Comparison of ENCODE assay signal across 8 cellular contexts in the genomic region with DNA sequence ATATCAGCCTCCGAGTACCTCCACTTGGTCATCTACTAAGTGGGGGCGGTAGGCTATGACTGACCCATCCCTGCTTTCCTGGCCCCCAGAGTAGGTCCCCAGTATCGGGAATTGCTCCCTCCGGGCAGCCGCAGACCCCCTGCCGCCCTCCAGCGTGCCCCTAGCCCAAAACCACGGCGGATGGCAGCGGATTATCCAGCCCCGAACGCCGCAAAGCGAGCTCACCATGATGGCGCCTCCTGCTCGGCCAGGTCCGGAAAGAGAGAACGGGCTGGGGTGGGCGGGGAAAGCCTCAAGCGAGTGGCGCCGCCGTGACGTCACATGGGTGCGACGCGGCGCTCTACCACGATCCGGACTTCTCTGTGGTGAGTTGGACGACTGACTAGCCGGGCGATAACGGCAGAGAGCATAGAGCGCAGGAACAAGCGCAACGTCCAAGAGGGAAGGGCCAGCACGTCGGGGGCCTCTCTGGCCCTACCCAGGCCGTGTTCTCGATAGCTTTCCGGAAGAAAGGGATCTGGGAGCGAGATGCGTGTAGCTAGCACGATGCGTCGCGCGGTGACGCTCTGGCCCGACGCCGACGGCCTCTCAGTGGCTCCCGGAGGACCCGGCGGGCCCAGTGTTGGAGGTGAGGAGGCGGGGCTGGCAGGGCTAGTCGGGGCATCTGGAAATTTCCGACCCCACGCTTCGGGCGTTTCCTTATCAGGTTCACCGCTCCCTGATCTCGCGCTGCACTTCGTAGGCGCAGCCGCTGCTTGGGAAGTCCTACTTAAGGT. TPM values are rescaled to one million over a fixed set of nuclear protein-coding genes. Genes with fewer than 3 reads are reported as not detected.
A peak's percentile ranks its signal among the peaks of the same experiment; 100 is the strongest.
DNase-seq lines count a peak whose midpoint lies in the region; ATAC-seq and TF ChIP-seq lines count a peak whose summit lies in the region.

A gene (minus strand): TSS at position 263 of the 776 bp plus-strand sequence. CDS start 35 bp downstream, at position 228.
A gene with protein sequence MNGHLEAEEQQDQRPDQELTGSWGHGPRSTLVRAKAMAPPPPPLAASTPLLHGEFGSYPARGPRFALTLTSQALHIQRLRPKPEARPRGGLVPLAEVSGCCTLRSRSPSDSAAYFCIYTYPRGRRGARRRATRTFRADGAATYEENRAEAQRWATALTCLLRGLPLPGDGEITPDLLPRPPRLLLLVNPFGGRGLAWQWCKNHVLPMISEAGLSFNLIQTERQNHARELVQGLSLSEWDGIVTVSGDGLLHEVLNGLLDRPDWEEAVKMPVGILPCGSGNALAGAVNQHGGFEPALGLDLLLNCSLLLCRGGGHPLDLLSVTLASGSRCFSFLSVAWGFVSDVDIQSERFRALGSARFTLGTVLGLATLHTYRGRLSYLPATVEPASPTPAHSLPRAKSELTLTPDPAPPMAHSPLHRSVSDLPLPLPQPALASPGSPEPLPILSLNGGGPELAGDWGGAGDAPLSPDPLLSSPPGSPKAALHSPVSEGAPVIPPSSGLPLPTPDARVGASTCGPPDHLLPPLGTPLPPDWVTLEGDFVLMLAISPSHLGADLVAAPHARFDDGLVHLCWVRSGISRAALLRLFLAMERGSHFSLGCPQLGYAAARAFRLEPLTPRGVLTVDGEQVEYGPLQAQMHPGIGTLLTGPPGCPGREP (plus strand): TSS at position 591 of the 776 bp plus-strand sequence. CDS start 1,009 bp downstream, outside the sequence.

- CTCF ChIA-PET in CD8-positive, alpha-beta T cell (lab: Charles Lee) = interaction anchor here (0.5 to 2.8 kb wide), 4 partner anchors 10 to 31 kb away, joined by 3 to 13 read pairs (median 4); no protein-coding TSS in a partner anchor

- no peaks in the 10 kb centered on the region for H3K9me3 ChIP-seq in CD8-positive, alpha-beta T cell (ENCODE audit: low read length)
- H3K9me3 ChIP-seq in ectodermal cell (ENCODE audit: control insufficient read depth, low read length) (no peaks in the 10 kb centered on the region), lung (ENCODE audit: control insufficient read depth in 2 of 2, insufficient read depth in 1 of 2, low read length in 1 of 2) (no peaks in the 10 kb centered on the region)

- peak within 1 kb of the TSS; percentile 97 for H3K4me3 Mint-ChIP-seq in CD8-positive, alpha-beta T cell

- H3K27ac Mint-ChIP-seq in CD8-positive, alpha-beta T cell = peak within 1 kb of the TSS; percentile 99

- peak within 1 kb of the TSS; percentile 99 for H3K4me3 ChIP-seq in CD8-positive, alpha-beta T cell (ENCODE audit: low read depth, low read length)
- H3K4me3 ChIP-seq in ectodermal cell (ENCODE audit: insufficient read depth, low read depth, low read length) = peak within 1 kb of the TSS; percentile 98
- H3K4me3 ChIP-seq in lung = peak within 1 kb of the TSS; percentile 93

- peaks cover 63% of the 10 kb centered on the region for H3K36me3 Mint-ChIP-seq in CD8-positive, alpha-beta T cell

- no peaks in the 10 kb centered on the region for H3K9me3 Mint-ChIP-seq in CD8-positive, alpha-beta T cell

- H3K27ac ChIP-seq in CD8-positive, alpha-beta T cell (ENCODE audit: low read depth, low read length) = peak within 1 kb of the TSS; percentile 92
- peak within 1 kb of the TSS; percentile 95 for H3K27ac ChIP-seq in ectodermal cell (ENCODE audit: insufficient read depth, low read depth, low read length, poor library complexity, severe bottlenecking)
- peak within 1 kb of the TSS; percentile 86 to 96 for H3K27ac ChIP-seq in lung (ENCODE audit: low read depth in 1 of 2, low read length in 1 of 2)

- 0% methylated on average over 69 of the region's 69 CpGs for WGBS in ectodermal cell, 2 experiments
- WGBS in lung, 2 donors = 0 to 1% methylated on average over 69 of the region's 69 CpGs

- H3K4me1 ChIP-seq in CD8-positive, alpha-beta T cell (ENCODE audit: insufficient read depth, low read length) = peaks cover 37% of the 10 kb centered on the region
- H3K4me1 ChIP-seq in ectodermal cell (ENCODE audit: control insufficient read depth, insufficient read depth, low read length) (peaks cover 45% of the 10 kb centered on the region), lung (ENCODE audit: control insufficient read depth in 2 of 2, insufficient read depth in 2 of 2, low read length in 2 of 2) (peaks cover 5 to 19% of the 10 kb centered on the region in 2 donors)

- ATAC-seq in CD8-positive, alpha-beta T cell = peak; percentile 70
- ATAC-seq in GM19467 (IDR thresholded peaks at IDR 0.05; ENCODE audit: unreplicated experiment) (peak; percentile 71), lung (ENCODE audit: insufficient read depth, low FRiP score) (peak; percentile 87)

- H3K27me3 ChIP-seq in CD8-positive, alpha-beta T cell (ENCODE audit: insufficient read depth, low read length) = no peaks in the 10 kb centered on the region
- no peaks in the 10 kb centered on the region for H3K27me3 ChIP-seq in ectodermal cell (ENCODE audit: control insufficient read depth, insufficient read depth, low read length, poor library complexity, severe bottlenecking)
- no peaks in the 10 kb centered on the region for H3K27me3 ChIP-seq in lung (ENCODE audit: control insufficient read depth, insufficient read depth)

- H3K4me1 Mint-ChIP-seq in CD8-positive, alpha-beta T cell (ENCODE audit: low read depth) = peaks cover 57% of the 10 kb centered on the region

- TF ChIP-seq CTCF in CD8-positive, alpha-beta T cell (IDR thresholded peaks at IDR 0.05) = no peak
- no peak for TF ChIP-seq CTCF in lung (IDR thresholded peaks at IDR 0.05; ENCODE audit: control extremely low read depth, extremely low read depth)

- H3K36me3 ChIP-seq in CD8-positive, alpha-beta T cell (ENCODE audit: insufficient read depth, low read length) = peaks cover 30% of the 10 kb centered on the region
- H3K36me3 ChIP-seq in ectodermal cell (ENCODE audit: control insufficient read depth, insufficient read depth, low read length) = peaks cover 7% of the 10 kb centered on the region
- H3K36me3 ChIP-seq in lung (ENCODE audit: control insufficient read depth in 2 of 2, insufficient read depth in 2 of 2, low read length in 2 of 2) = peaks cover 13 to 29% of the 10 kb centered on the region in 2 donors

- H3K27me3 Mint-ChIP-seq in CD8-positive, alpha-beta T cell (ENCODE audit: low read depth) = no peaks in the 10 kb centered on the region

- POLR2A ChIA-PET in CD8-positive, alpha-beta T cell (lab: Charles Lee) = interaction anchor here (0.8 to 6.1 kb wide), 19 partner anchors 10 to 346 kb away, joined by 3 to 78 read pairs (median 4); a partner anchor contains a TSS

- DNase-seq in CD8-positive, alpha-beta T cell = peak; percentile 88 to 99 (median 94)
- DNase-seq in HS-27A (ENCODE audit: low read depth) (peak; percentile 100), NK-92 (lab: John Stamatoyannopoulos, UW; ENCODE audit: unreplicated experiment) (peak; percentile 72), lung (ENCODE audit: low spot score) (peak; percentile 98)
- peak; percentile 82 to 89 for DNase-seq in activated CD8-positive, alpha-beta memory T cell treated with anti-CD3 and anti-CD28 coated beads for 1 hour (ENCODE audit: extremely low read depth in 1 of 2, low read depth in 1 of 2)
- DNase-seq in stimulated activated CD4-positive, alpha-beta T cell treated with anti-CD3 and anti-CD28 coated beads, TNF-alpha, amount 100 ng/mL, for 4 hours (ENCODE audit: low read depth in 3 of 3) = peak; percentile 90 to 93 (median 93)

- intact Hi-C loops in CD8-positive, alpha-beta T cell (cut with DNase I, micrococcal nuclease) = loop anchor here (1.0 to 5.0 kb wide), 5 partner anchors 18 to 287 kb away; a partner anchor contains a TSS

RNA-seq across cellular contexts. Expression of the first gene that starts in this region (rescaled TPM):
- total RNA-seq in CD8-positive, alpha-beta T cell = 1,000 to 10,000 TPM; 2,604 to 2,657 TPM
- 1,711 TPM for polyA plus RNA-seq in ectodermal cell (2013, experiment 1 of 4)
- polyA plus RNA-seq in ectodermal cell (2013, experiment 2 of 4) = 1,723 TPM
- polyA plus RNA-seq in ectodermal cell (2013, experiment 3 of 4) = 1,581 TPM
- 1,728 TPM for polyA plus RNA-seq in ectodermal cell (2013, experiment 4 of 4)
- total RNA-seq in lung = 1,000 to 10,000 TPM; 1,019 to 1,119 TPM
- polyA plus RNA-seq in lung = 1,000 to 10,000 TPM; 1,696 to 3,542 TPM

RNA-seq across cellular contexts. Expression of the second gene that starts in this region (rescaled TPM):
- 10 to 100 TPM; 15.6 to 17.6 TPM for total RNA-seq in CD8-positive, alpha-beta T cell
- 37.4 TPM for polyA plus RNA-seq in ectodermal cell (2013, experiment 1 of 4)
- polyA plus RNA-seq in ectodermal cell (2013, experiment 2 of 4) = 42.1 TPM
- polyA plus RNA-seq in ectodermal cell (2013, experiment 3 of 4) = 26.8 TPM
- polyA plus RNA-seq in ectodermal cell (2013, experiment 4 of 4) = 32.2 TPM
- 10 to 100 TPM; 10.3 to 35.3 TPM for total RNA-seq in lung
- 10 to 100 TPM; 18.3 to 19.8 TPM for polyA plus RNA-seq in lung

Comparison
In these comparisons a context has a peak if more than half of its experiments do, and no peak if none do; other contexts are left out.
1. Peak in every context shown above with its lines: DNase-seq, ATAC-seq, H3K4me3 ChIP-seq and H3K27ac ChIP-seq.